9 cellular contexts compared by ENCODE assay signal in the genomic region with DNA sequence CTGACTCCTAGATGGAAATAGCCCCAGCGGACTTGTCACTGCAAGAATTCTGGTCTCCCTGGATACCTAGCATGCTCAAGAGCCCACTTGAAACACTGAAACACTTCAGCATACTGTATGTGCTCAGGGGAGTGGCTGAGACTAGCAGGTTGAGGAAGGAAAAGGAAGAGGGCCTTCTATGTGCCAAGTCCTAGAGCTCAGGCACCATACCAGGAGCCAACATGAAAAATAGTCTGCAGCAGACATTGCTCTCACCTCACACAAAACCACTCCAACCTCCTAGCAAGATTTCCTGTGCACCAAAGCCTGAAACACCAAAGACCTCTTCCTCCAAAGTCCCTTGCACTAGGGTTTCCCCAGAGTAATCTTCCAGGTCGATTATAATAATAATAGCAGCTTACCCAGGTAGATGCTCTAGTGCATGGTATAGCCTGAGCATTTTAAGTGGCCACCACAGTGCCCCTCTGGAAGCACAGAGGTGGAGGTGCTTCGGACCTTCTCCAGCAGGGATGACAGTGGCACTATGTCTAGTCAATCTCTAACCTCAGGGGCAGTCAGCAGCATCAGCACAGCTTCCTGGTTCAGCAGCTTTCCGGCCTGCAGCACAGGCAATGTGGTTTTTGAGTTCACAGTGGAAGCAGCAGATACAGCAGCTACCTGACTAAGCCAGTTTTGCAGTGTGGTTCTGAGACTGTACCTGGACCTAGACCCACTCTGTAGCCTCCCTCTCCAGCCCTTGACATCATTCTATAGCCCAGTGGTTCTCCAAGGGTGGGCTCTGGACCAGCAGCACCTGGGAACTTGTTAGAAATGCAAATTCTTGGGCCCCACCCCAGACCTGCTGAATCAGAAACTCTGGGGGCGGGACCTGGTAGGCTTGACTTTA. TPM values are rescaled to one million over a fixed set of nuclear protein-coding genes. Genes with fewer than 3 reads are reported as not detected.
A peak's percentile ranks its signal among the peaks of the same experiment; 100 is the strongest.
DNase-seq lines count a peak whose midpoint lies in the region; ATAC-seq and TF ChIP-seq lines count a peak whose summit lies in the region.
"Had no signal": no experiment of that assay in that cellular context is flagged by ENCODE, and none has a peak within 500 bp of the region (broad histone marks: within the 10 kb centered on the region; RNA-seq: fewer than 3 reads in every experiment).

No MANE protein-coding gene starts in this region.

- peak overlapping the region; percentile 74 for H3K4me3 Mint-ChIP-seq in activated CD8-positive, alpha-beta T cell treated with anti-CD3 and anti-CD28 coated beads for 36 hours

- no peak for TF ChIP-seq CTCF in activated CD8-positive, alpha-beta T cell treated with anti-CD3 and anti-CD28 coated beads for 36 hours (IDR thresholded peaks at IDR 0.05)
- TF ChIP-seq CTCF in uterus (IDR thresholded peaks at IDR 0.05): no peak

- H3K9me3 ChIP-seq in uterus: no peaks in the 10 kb centered on the region

- TF ChIP-seq POLR2A in GM18505 (IDR thresholded peaks at IDR 0.05; ENCODE audit: borderline replicate concordance, extremely low read depth, insufficient read depth, insufficient read length) (peak; percentile 56), uterus (IDR thresholded peaks at IDR 0.05) (no peak)

- H3K27me3 ChIP-seq in uterus: no peaks in the 10 kb centered on the region

- no peaks in the 10 kb centered on the region for H3K4me1 ChIP-seq in uterus

- CTCF ChIA-PET in activated CD8-positive, alpha-beta T cell treated with anti-CD3 and anti-CD28 coated beads for 36 hours (lab: Charles Lee): interaction anchor here (1.4 to 3.7 kb wide), 5 partner anchors 9 to 244 kb away, joined by 6 to 18 read pairs (median 6); a partner anchor contains a TSS

- H3K36me3 Mint-ChIP-seq in activated CD8-positive, alpha-beta T cell treated with anti-CD3 and anti-CD28 coated beads for 36 hours (ENCODE audit: low read depth): peaks cover 9% of the 10 kb centered on the region

- ATAC-seq in GM18505 (IDR thresholded peaks at IDR 0.05; ENCODE audit: unreplicated experiment): peak; percentile 53
- peak; percentile 50 for ATAC-seq in HG02571 (IDR thresholded peaks at IDR 0.05; ENCODE audit: unreplicated experiment)
- ATAC-seq in activated CD8-positive, alpha-beta T cell treated with anti-CD3 and anti-CD28 coated beads for 36 hours: peak; percentile 82

- no peaks in the 10 kb centered on the region for H3K36me3 ChIP-seq in uterus

- H3K4me1 Mint-ChIP-seq in activated CD8-positive, alpha-beta T cell treated with anti-CD3 and anti-CD28 coated beads for 36 hours (ENCODE audit: low read depth): peaks cover 80% of the 10 kb centered on the region

- peak overlapping the region in 1 of 2 donors; percentile 5 for H3K27ac ChIP-seq in uterus

- peak overlapping the region; percentile 79 for H3K27ac Mint-ChIP-seq in activated CD8-positive, alpha-beta T cell treated with anti-CD3 and anti-CD28 coated beads for 36 hours

- H3K9me3 Mint-ChIP-seq in activated CD8-positive, alpha-beta T cell treated with anti-CD3 and anti-CD28 coated beads for 36 hours: no peaks in the 10 kb centered on the region

- H3K4me3 ChIP-seq in uterus: no peak overlapping the region

- no peaks in the 10 kb centered on the region for H3K27me3 Mint-ChIP-seq in activated CD8-positive, alpha-beta T cell treated with anti-CD3 and anti-CD28 coated beads for 36 hours

- intact Hi-C loops in activated CD8-positive, alpha-beta T cell treated with anti-CD3 and anti-CD28 coated beads for 36 hours (cut with micrococcal nuclease): loop anchor here (2.0 to 10.0 kb wide), 2 partner anchors 18 to 88 kb away; a partner anchor contains a TSS
- intact Hi-C loops in uterus (cut with DNase I; ENCODE audit: low total_unique reads) (no loop called here), posterior vena cava (cut with DNase I) (no loop called here)

- peak; percentile 14 for DNase-seq in NCI-H1436 treated with DMSO at 0.1 percent for 48 hours (lab: John Stamatoyannopoulos, UW)
- DNase-seq in activated CD8-positive, alpha-beta T cell treated with anti-CD3 and anti-CD28 coated beads for 36 hours: peak; percentile 83
- peak; percentile 47 for DNase-seq in mesenteric fat pad (ENCODE audit: low spot score)
- no peak for DNase-seq in uterus
- no peak for DNase-seq in midbrain (lab: John Stamatoyannopoulos, UW)
- no peak for DNase-seq in posterior vena cava (ENCODE audit: low spot score)

- POLR2A ChIA-PET in activated CD8-positive, alpha-beta T cell treated with anti-CD3 and anti-CD28 coated beads for 36 hours (lab: Charles Lee): interaction anchor here (0.8 to 2.1 kb wide), 6 partner anchors 9 to 81 kb away, joined by 3 to 7 read pairs (median 6); no protein-coding TSS in a partner anchor

RNA-seq across cellular contexts. Expression of a gene that starts 45.6 kb away (rescaled TPM):
- not detected for total RNA-seq in activated CD8-positive, alpha-beta T cell treated with anti-CD3 and anti-CD28 coated beads for 36 hours
- total RNA-seq in mesenteric fat pad (0.26 TPM), uterus (1 to 10 TPM in 1 of 4 donors, under 1 TPM in 1, not detected in 2; 0.21 to 2.8 TPM), posterior vena cava (1 to 10 TPM in 1 of 2 donors, under 1 TPM in 1; 0.14 to 1.2 TPM)
- total RNA-seq: M059J had no signal

Comparison
In these comparisons a context has a peak if more than half of its experiments do, and no peak if none do; other contexts are left out.
1. DNase-seq: peak in NCI-H1436 treated with DMSO at 0.1 percent for 48 hours (single experiment), activated CD8-positive, alpha-beta T cell treated with anti-CD3 and anti-CD28 coated beads for 36 hours (single experiment) and mesenteric fat pad (single experiment); none in uterus (0 of 2), midbrain (single experiment) and posterior vena cava (single experiment).
2. Peak in every context shown above with its lines, with median percentiles within 50 percentile points of each other: ATAC-seq.